17 cellular contexts compared by ENCODE assay signal in the genomic region with DNA sequence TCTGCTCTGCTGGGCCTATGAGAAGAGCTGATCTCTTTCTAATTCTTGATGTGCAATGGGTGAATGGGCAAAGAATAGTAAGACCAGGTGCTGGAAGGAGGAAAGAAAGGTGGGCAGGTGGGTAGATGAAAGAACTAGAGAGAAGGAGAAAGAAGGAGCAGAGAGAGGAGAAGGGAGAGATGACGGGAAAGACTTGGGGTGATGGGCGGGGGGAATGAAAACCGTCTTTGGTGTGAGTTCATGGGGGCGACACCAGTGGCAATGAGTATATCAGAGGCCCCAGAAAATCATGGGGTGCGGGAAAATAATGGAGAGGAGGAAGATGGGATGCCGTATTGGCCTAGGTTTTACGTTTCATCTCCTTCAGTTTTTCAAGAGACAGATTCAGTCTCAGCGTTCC.
DNase-seq lines count a peak whose midpoint lies in the region; ATAC-seq and TF ChIP-seq lines count a peak whose summit lies in the region.
"Had no signal": no experiment of that assay in that cellular context is flagged by ENCODE, and none has a peak within 500 bp of the region (broad histone marks: within the 10 kb centered on the region; RNA-seq: fewer than 3 reads in every experiment).

No MANE protein-coding gene starts in this region.

- H3K79me2 ChIP-seq in neural progenitor cell (ENCODE audit: low read depth) = peaks cover 31% of the 10 kb centered on the region

- no peak for ATAC-seq in stimulated activated naive CD8-positive, alpha-beta T cell treated with anti-CD3 and anti-CD28 coated beads, Interleukin-15, amount 100 ng/mL, for 72 hours
- ATAC-seq in HG02571 (IDR thresholded peaks at IDR 0.05; ENCODE audit: unreplicated experiment) = no peak
- ATAC-seq in HG03439 (IDR thresholded peaks at IDR 0.05; ENCODE audit: unreplicated experiment) = no peak
- ATAC-seq: stimulated activated memory B cell treated with anti-CD40 and anti-IgM and Interleukin-4, amounts not matched to agents 10 μg/mL and 1 μg/mL and 100 μg/mL, for 72 hours had no signal

- H3K27me3 ChIP-seq in endodermal cell (ENCODE audit: control insufficient read depth, insufficient read depth, low read length, poor library complexity, severe bottlenecking) (no peaks in the 10 kb centered on the region), neural progenitor cell (no peaks in the 10 kb centered on the region)
- H3K27me3 ChIP-seq: brain microvascular endothelial cell, left lung had no signal

- peaks cover 4% of the 10 kb centered on the region for H3K4me1 Mint-ChIP-seq in stimulated activated naive CD8-positive, alpha-beta T cell treated with anti-CD3 and anti-CD28 coated beads, Interleukin-15, Interleukin-2, amounts not matched to agents 100 ng/mL and 50 ng/mL, for 24 hours (ENCODE audit: low read depth)
- peaks cover 11% of the 10 kb centered on the region for H3K4me1 Mint-ChIP-seq in stimulated activated naive CD8-positive, alpha-beta T cell treated with anti-CD3 and anti-CD28 coated beads, Interleukin-15, amount 100 ng/mL, for 72 hours
- H3K4me1 Mint-ChIP-seq in endodermal cell (peaks cover 46% of the 10 kb centered on the region), neural progenitor cell (peaks cover 66% of the 10 kb centered on the region)

- H3K9me3 ChIP-seq in endodermal cell (ENCODE audit: control insufficient read depth, low read length) (no peaks in the 10 kb centered on the region), neural progenitor cell (ENCODE audit: low read depth) (no peaks in the 10 kb centered on the region)
- H3K9me3 ChIP-seq: left lung, psoas muscle had no signal

- no peak for DNase-seq in stimulated activated naive CD8-positive, alpha-beta T cell treated with anti-CD3 and anti-CD28 coated beads, Interleukin-15, amount 100 ng/mL, for 72 hours
- no peak for DNase-seq in endodermal cell
- no peak for DNase-seq in neural progenitor cell (ENCODE audit: low spot score)
- no peak for DNase-seq in activated CD8-positive, alpha-beta memory T cell treated with anti-CD3 and anti-CD28 coated beads for 24 hours
- no peak for DNase-seq in COLO668 (lab: John Stamatoyannopoulos, UW; ENCODE audit: unreplicated experiment)
- DNase-seq: ACHN; activated CD4-positive, alpha-beta T cell treated with anti-CD3 and anti-CD28 coated beads, Interleukin-2, amount 50 U/mL, for 48 hours; activated naive CD8-positive, alpha-beta T cell treated with anti-CD3 and anti-CD28 coated beads for 36 hours; activated T-cell treated with anti-CD3 and anti-CD28 coated beads, Interleukin-2, amount 50 U/mL, for 24 hours; brain microvascular endothelial cell; left lung; NCI-H2227 treated with DMSO at 0.1 percent for 48 hours; psoas muscle had no signal

- no peak overlapping the region for H3K4me3 Mint-ChIP-seq in stimulated activated naive CD8-positive, alpha-beta T cell treated with anti-CD3 and anti-CD28 coated beads, Interleukin-15, Interleukin-2, amounts not matched to agents 100 ng/mL and 50 ng/mL, for 24 hours
- no peak overlapping the region for H3K4me3 Mint-ChIP-seq in stimulated activated naive CD8-positive, alpha-beta T cell treated with anti-CD3 and anti-CD28 coated beads, Interleukin-15, amount 100 ng/mL, for 72 hours
- no peak overlapping the region for H3K4me3 Mint-ChIP-seq in endodermal cell
- no peak overlapping the region for H3K4me3 Mint-ChIP-seq in neural progenitor cell
- H3K4me3 Mint-ChIP-seq: activated naive CD8-positive, alpha-beta T cell treated with anti-CD3 and anti-CD28 coated beads for 36 hours; activated T-cell treated with anti-CD3 and anti-CD28 coated beads, Interleukin-2, amount 50 U/mL, for 24 hours; stimulated activated memory B cell treated with anti-CD40 and anti-IgM and Interleukin-4, amounts not matched to agents 10 μg/mL and 1 μg/mL and 100 μg/mL, for 72 hours had no signal

- no peaks in the 10 kb centered on the region for H3K9me3 Mint-ChIP-seq in stimulated activated naive CD8-positive, alpha-beta T cell treated with anti-CD3 and anti-CD28 coated beads, Interleukin-15, Interleukin-2, amounts not matched to agents 100 ng/mL and 50 ng/mL, for 24 hours
- H3K9me3 Mint-ChIP-seq in stimulated activated naive CD8-positive, alpha-beta T cell treated with anti-CD3 and anti-CD28 coated beads, Interleukin-15, amount 100 ng/mL, for 72 hours = no peaks in the 10 kb centered on the region
- H3K9me3 Mint-ChIP-seq in endodermal cell = no peaks in the 10 kb centered on the region
- no peaks in the 10 kb centered on the region for H3K9me3 Mint-ChIP-seq in neural progenitor cell
- H3K9me3 Mint-ChIP-seq: activated naive CD8-positive, alpha-beta T cell treated with anti-CD3 and anti-CD28 coated beads for 36 hours; activated T-cell treated with anti-CD3 and anti-CD28 coated beads, Interleukin-2, amount 50 U/mL, for 24 hours had no signal

- H3K27ac ChIP-seq in endodermal cell (ENCODE audit: low read depth, low read length) (no peak overlapping the region), neural progenitor cell (no peak overlapping the region)
- H3K27ac ChIP-seq: brain microvascular endothelial cell, psoas muscle had no signal

- H2AFZ ChIP-seq in neural progenitor cell (replicated peaks) = no peak overlapping the region

- H3K27me3 Mint-ChIP-seq in stimulated activated naive CD8-positive, alpha-beta T cell treated with anti-CD3 and anti-CD28 coated beads, Interleukin-15, Interleukin-2, amounts not matched to agents 100 ng/mL and 50 ng/mL, for 24 hours = no peaks in the 10 kb centered on the region
- H3K27me3 Mint-ChIP-seq in stimulated activated naive CD8-positive, alpha-beta T cell treated with anti-CD3 and anti-CD28 coated beads, Interleukin-15, amount 100 ng/mL, for 72 hours = no peaks in the 10 kb centered on the region
- H3K27me3 Mint-ChIP-seq in endodermal cell (ENCODE audit: insufficient read depth) = no peaks in the 10 kb centered on the region
- H3K27me3 Mint-ChIP-seq in neural progenitor cell (ENCODE audit: insufficient read depth, low read depth) = no peaks in the 10 kb centered on the region
- H3K27me3 Mint-ChIP-seq: activated naive CD8-positive, alpha-beta T cell treated with anti-CD3 and anti-CD28 coated beads for 36 hours; activated T-cell treated with anti-CD3 and anti-CD28 coated beads, Interleukin-2, amount 50 U/mL, for 24 hours; stimulated activated memory B cell treated with anti-CD40 and anti-IgM and Interleukin-4, amounts not matched to agents 10 μg/mL and 1 μg/mL and 100 μg/mL, for 72 hours had no signal

- peaks cover 9% of the 10 kb centered on the region for H3K36me3 Mint-ChIP-seq in stimulated activated naive CD8-positive, alpha-beta T cell treated with anti-CD3 and anti-CD28 coated beads, Interleukin-15, Interleukin-2, amounts not matched to agents 100 ng/mL and 50 ng/mL, for 24 hours (ENCODE audit: low read depth)
- H3K36me3 Mint-ChIP-seq in endodermal cell (ENCODE audit: low read depth) (peaks cover 14% of the 10 kb centered on the region), neural progenitor cell (peaks cover 9% of the 10 kb centered on the region)
- H3K36me3 Mint-ChIP-seq: activated naive CD8-positive, alpha-beta T cell treated with anti-CD3 and anti-CD28 coated beads for 36 hours had no signal

- H3K9ac ChIP-seq in endodermal cell (ENCODE audit: extremely low read depth, low read length, poor library complexity, severe bottlenecking) (no peak overlapping the region), neural progenitor cell (no peak overlapping the region)

- peak overlapping the region; percentile 56 for H3K4me2 ChIP-seq in neural progenitor cell

- H3K4me1 ChIP-seq in endodermal cell (ENCODE audit: control insufficient read depth, insufficient read depth, low read length) (peaks cover 23% of the 10 kb centered on the region), neural progenitor cell (peaks cover 46% of the 10 kb centered on the region)
- H3K4me1 ChIP-seq: psoas muscle had no signal

- H3F3A ChIP-seq in neural progenitor cell (ENCODE audit: low read depth) = peaks cover 30% of the 10 kb centered on the region

- H3K4me3 ChIP-seq in endodermal cell (ENCODE audit: low read length) (no peak overlapping the region), neural progenitor cell (no peak overlapping the region)
- H3K4me3 ChIP-seq: left lung, psoas muscle had no signal

- H3K36me3 ChIP-seq in endodermal cell (ENCODE audit: control insufficient read depth, insufficient read depth, low read length) (peaks cover 19% of the 10 kb centered on the region), neural progenitor cell (no peaks in the 10 kb centered on the region)

- TF ChIP-seq CTCF in endodermal cell (conservative IDR thresholded peaks at IDR 0.05) (no peak), neural progenitor cell (IDR thresholded peaks at IDR 0.05) (no peak)

- peak overlapping the region; percentile 28 for H3K27ac Mint-ChIP-seq in stimulated activated naive CD8-positive, alpha-beta T cell treated with anti-CD3 and anti-CD28 coated beads, Interleukin-15, Interleukin-2, amounts not matched to agents 100 ng/mL and 50 ng/mL, for 24 hours
- no peak overlapping the region for H3K27ac Mint-ChIP-seq in stimulated activated naive CD8-positive, alpha-beta T cell treated with anti-CD3 and anti-CD28 coated beads, Interleukin-15, amount 100 ng/mL, for 72 hours
- H3K27ac Mint-ChIP-seq in endodermal cell (peak overlapping the region; percentile 26), neural progenitor cell (peak overlapping the region; percentile 51)
- H3K27ac Mint-ChIP-seq: activated naive CD8-positive, alpha-beta T cell treated with anti-CD3 and anti-CD28 coated beads for 36 hours; activated T-cell treated with anti-CD3 and anti-CD28 coated beads, Interleukin-2, amount 50 U/mL, for 24 hours; stimulated activated memory B cell treated with anti-CD40 and anti-IgM and Interleukin-4, amounts not matched to agents 10 μg/mL and 1 μg/mL and 100 μg/mL, for 72 hours had no signal

- WGBS in endodermal cell (ENCODE audit: insufficient coverage in 1 of 2, insufficient read length in 1 of 2), 2 experiments = 90 to 96% methylated on average over 6 to 8 of the region's 8 CpGs

- H4K20me1 ChIP-seq in neural progenitor cell (ENCODE audit: low read depth) = peaks cover 54% of the 10 kb centered on the region

Comparison
In these comparisons a context has a peak if more than half of its experiments do, and no peak if none do; other contexts are left out.
1. H3K27ac Mint-ChIP-seq: peak in stimulated activated naive CD8-positive, alpha-beta T cell treated with anti-CD3 and anti-CD28 coated beads, Interleukin-15, Interleukin-2, amounts not matched to agents 100 ng/mL and 50 ng/mL, for 24 hours (single experiment), endodermal cell (single experiment) and neural progenitor cell (single experiment); none in stimulated activated naive CD8-positive, alpha-beta T cell treated with anti-CD3 and anti-CD28 coated beads, Interleukin-15, amount 100 ng/mL, for 72 hours (0 of 2).